ENCODE assay signal across 8 cellular contexts in the genomic region with DNA sequence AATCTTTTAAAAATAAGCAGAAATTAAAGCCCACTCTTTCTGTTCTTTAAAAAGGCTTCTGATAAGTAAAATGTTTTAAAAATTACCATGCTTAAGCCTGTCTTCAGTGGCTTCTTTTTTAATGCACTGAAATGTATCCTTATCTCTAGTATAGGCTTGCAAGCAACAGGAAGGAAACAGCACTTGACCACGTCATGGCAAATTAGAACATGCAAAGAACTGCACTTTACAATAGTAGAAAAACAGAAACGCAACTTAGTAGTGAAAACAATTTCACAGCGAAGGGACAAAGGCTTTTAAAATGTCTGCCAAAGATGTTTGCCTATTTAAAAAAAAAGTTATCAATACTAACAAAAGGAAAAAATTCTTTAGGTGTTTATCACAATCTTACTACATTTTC. TPM values are rescaled to one million over a fixed set of nuclear protein-coding genes. Genes with fewer than 3 reads are reported as not detected.
DNase-seq lines count a peak whose midpoint lies in the region; ATAC-seq and TF ChIP-seq lines count a peak whose summit lies in the region.

No MANE protein-coding gene starts in this region.

- H3K36me3 ChIP-seq in OCI-LY7 (ENCODE audit: insufficient read depth, low read length), result peaks cover 58% of the 10 kb centered on the region
- H3K36me3 ChIP-seq in right lobe of liver, result no peaks in the 10 kb centered on the region
- H3K36me3 ChIP-seq in subcutaneous abdominal adipose tissue (ENCODE audit: control insufficient read depth in 5 of 5, insufficient read depth in 5 of 5, low read length in 5 of 5), result no peaks in the 10 kb centered on the region

- no TSS peak for BruUV-seq in OCI-LY7 (replicated peaks; lab: Mats Ljungman, UMichigan)

- peak; percentile 84 for TF ChIP-seq POLR2A in right lobe of liver (IDR thresholded peaks at IDR 0.05)

- H3K9me2 ChIP-seq in OCI-LY7 (ENCODE audit: insufficient read depth, low read length), result no peaks in the 10 kb centered on the region

- ATAC-seq in GM18861 (IDR thresholded peaks at IDR 0.05; ENCODE audit: unreplicated experiment), result peak; percentile 46
- peak; percentile 62 for ATAC-seq in HG02759 (IDR thresholded peaks at IDR 0.05; ENCODE audit: unreplicated experiment)
- peak; percentile 52 to 72 (median 60) for ATAC-seq in right lobe of liver

- H3K9me3 ChIP-seq in OCI-LY7 (ENCODE audit: low read length) (no peaks in the 10 kb centered on the region), right lobe of liver (no peaks in the 10 kb centered on the region), subcutaneous abdominal adipose tissue (ENCODE audit: control insufficient read depth in 5 of 5, low read length in 5 of 5) (no peaks in the 10 kb centered on the region)

- H3K4me1 ChIP-seq in OCI-LY7 (ENCODE audit: insufficient read depth, low read length, poor library complexity, severe bottlenecking) (peaks cover 51% of the 10 kb centered on the region), right lobe of liver (peaks cover 0 to 43% (median 8%) of the 10 kb centered on the region in 4 donors), subcutaneous abdominal adipose tissue (ENCODE audit: control insufficient read depth in 5 of 5, insufficient read depth in 5 of 5, low read length in 5 of 5) (peaks cover 5 to 57% (median 34%) of the 10 kb centered on the region in 5 donors)

- intact Hi-C loops in OCI-LY7 (cut with micrococcal nuclease; ENCODE audit: unreplicated experiment) (loop anchor here (1.0 to 5.0 kb wide), 5 partner anchors 8 to 78 kb away; a partner anchor contains a TSS), right lobe of liver (cut with DNase I) (no loop called here)

- POLR2A ChIA-PET in OCI-LY7 (lab: Charles Lee), result interaction anchor here (0.9 to 5.6 kb wide), 5 partner anchors 10 to 50 kb away, joined by 3 to 86 read pairs (median 4); a partner anchor contains a TSS

- H4K20me1 ChIP-seq in OCI-LY7 (ENCODE audit: insufficient read depth, low read length), result peaks cover 61% of the 10 kb centered on the region

- no peaks in the 10 kb centered on the region for H3K27me3 ChIP-seq in right lobe of liver
- no peaks in the 10 kb centered on the region for H3K27me3 ChIP-seq in subcutaneous abdominal adipose tissue (ENCODE audit: control insufficient read depth in 5 of 5, insufficient read depth in 4 of 5, low read length in 5 of 5)

- in situ Hi-C loops in astrocyte of the cerebellum (cut with HindIII; ENCODE audit: low sequenced_read_pairs), result no loop called here

- peaks cover 100% of the 10 kb centered on the region for H3K79me2 ChIP-seq in OCI-LY7 (ENCODE audit: insufficient read depth, low read depth, low read length)

- no peak overlapping the region for H2AFZ ChIP-seq in OCI-LY7 (ENCODE audit: low read length)

- DNase-seq in OCI-LY7 (ENCODE audit: low spot score) (peak; percentile 85), astrocyte of the cerebellum (ENCODE audit: low read depth) (peak; percentile 13), right lobe of liver (no peak), GM19238 (ENCODE audit: insufficient read length, low spot score) (no peak), NCI-H146 (lab: John Stamatoyannopoulos, UW) (no peak)

- WGBS in right lobe of liver (ENCODE audit: insufficient coverage, low coverage, low lambda C conversion rate, missing lambda C conversion rate), result 6% methylated on average over 3 of the region's 3 CpGs

- peak overlapping the region in 4 of 5 donors; percentile 25 to 71 (median 58) for H3K9ac ChIP-seq in subcutaneous abdominal adipose tissue (ENCODE audit: low read length in 5 of 5)

- CTCF ChIA-PET in OCI-LY7 (lab: Charles Lee; ENCODE audit: unreplicated experiment), result no interaction called here

- peak overlapping the region; percentile 94 for H3K4me2 ChIP-seq in OCI-LY7 (ENCODE audit: low read length)

- H3K27ac ChIP-seq in OCI-LY7 (ENCODE audit: low read depth, low read length, poor library complexity, severe bottlenecking) (peak overlapping the region; percentile 89), right lobe of liver (peak overlapping the region; percentile 67 to 87 (median 71)), subcutaneous abdominal adipose tissue (ENCODE audit: low read depth, low read length) (peak overlapping the region; percentile 74)

- TF ChIP-seq CTCF in OCI-LY7 (conservative IDR thresholded peaks at IDR 0.05; ENCODE audit: low read length) (no peak), astrocyte of the cerebellum (IDR thresholded peaks at IDR 0.05; ENCODE audit: low read depth, low read length, missing control alignments) (no peak), right lobe of liver (IDR thresholded peaks at IDR 0.05) (no peak)

- H3K4me3 ChIP-seq in OCI-LY7 (ENCODE audit: low read depth, low read length, poor library complexity, severe bottlenecking) (peak overlapping the region; percentile 85), astrocyte of the cerebellum (ENCODE audit: low read depth, low read length) (no peak overlapping the region), right lobe of liver (peak overlapping the region in 1 of 3 donors; percentile 17), subcutaneous abdominal adipose tissue (ENCODE audit: low read depth in 1 of 5, low read length in 5 of 5) (peak overlapping the region in 4 of 5 donors; percentile 52 to 65 (median 60))

RNA-seq across cellular contexts. Expression of a gene that starts 36.3 kb away (rescaled TPM):
- total RNA-seq in OCI-LY7 (2014; rRNA removed; shearing (Covaris generic)), result 106 and 111 TPM in 2 replicates
- total RNA-seq in OCI-LY7 (2022) (248 and 276 TPM in 2 replicates), right lobe of liver (10 to 100 TPM; 24.1 to 35.4 (median 31.0) TPM)

Comparison
In these comparisons a context has a peak if more than half of its experiments do, and no peak if none do; other contexts are left out.
1. DNase-seq: peak in OCI-LY7 (single experiment) and astrocyte of the cerebellum (single experiment); none in right lobe of liver (0 of 3), GM19238 (single experiment) and NCI-H146 (single experiment).
2. Peak in every context shown above with its lines, with median percentiles within 50 percentile points of each other: ATAC-seq and H3K27ac ChIP-seq.